ENCODE assay signal across 8 cellular contexts in the genomic region with DNA sequence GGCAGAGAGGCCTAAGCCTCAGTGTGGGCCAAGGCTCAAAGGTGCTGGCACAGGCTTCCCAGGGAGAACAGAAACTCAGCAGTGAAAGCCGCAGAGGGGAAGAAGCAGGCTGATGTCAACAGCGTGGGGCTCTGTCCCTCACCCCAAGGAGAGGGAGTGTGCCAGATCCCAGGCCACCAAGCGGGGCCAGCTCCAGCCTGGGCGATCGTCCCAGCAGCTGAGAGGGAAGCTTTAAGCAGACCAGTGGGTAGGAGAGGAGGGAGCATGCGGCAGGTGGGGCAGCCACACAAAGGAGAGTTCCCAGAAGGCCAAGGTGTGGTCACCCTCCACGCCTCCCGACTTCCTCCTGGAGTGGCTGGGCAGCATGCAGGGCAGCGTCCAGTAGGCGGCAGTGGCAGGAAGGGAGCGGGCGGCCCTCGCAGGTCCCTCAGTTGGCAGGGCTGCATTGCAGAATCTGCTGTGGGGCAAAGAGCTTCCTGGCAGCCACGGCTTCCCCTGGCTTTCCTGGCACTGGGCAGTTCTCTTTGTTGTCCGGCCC. TPM values are rescaled to one million over a fixed set of nuclear protein-coding genes. Genes with fewer than 3 reads are reported as not detected.
DNase-seq lines count a peak whose midpoint lies in the region; ATAC-seq and TF ChIP-seq lines count a peak whose summit lies in the region.

No MANE protein-coding gene starts in this region.

- H3K4me3 Mint-ChIP-seq in chondrocyte (ENCODE audit: unreplicated experiment), result no peak overlapping the region

- no peak for ATAC-seq in GM19328 (IDR thresholded peaks at IDR 0.05; ENCODE audit: unreplicated experiment)

- peaks cover 26 to 70% of the 10 kb centered on the region in 2 donors for H3K4me1 ChIP-seq in muscle layer of duodenum (ENCODE audit: control insufficient read depth in 1 of 2, insufficient read depth in 2 of 2, low read length in 2 of 2)

- H3K36me3 Mint-ChIP-seq in chondrocyte (ENCODE audit: low read depth), result peaks cover 3% of the 10 kb centered on the region

- H3K4me3 ChIP-seq in muscle layer of duodenum (ENCODE audit: low read depth in 1 of 2, low read length in 2 of 2), result peak overlapping the region in 1 of 2 donors; percentile 23

- H3K27ac ChIP-seq in muscle layer of duodenum (ENCODE audit: low read length), result peak overlapping the region; percentile 86

- no peaks in the 10 kb centered on the region for H3K9me3 Mint-ChIP-seq in chondrocyte (ENCODE audit: low read depth)

- peak in 13 of 14 donors; percentile 58 to 97 (median 87) for DNase-seq in C1 segment of cervical spinal cord (lab: John Stamatoyannopoulos, UW)
- peak; percentile 98 for DNase-seq in NCI-H2196 (lab: John Stamatoyannopoulos, UW; ENCODE audit: unreplicated experiment)
- DNase-seq in chondrocyte (ENCODE audit: low spot score), result no peak
- DNase-seq in HK-2 (ENCODE audit: unreplicated experiment), result no peak
- DNase-seq in A172 (ENCODE audit: low spot score), result no peak
- DNase-seq in ecto neural progenitor cell (ENCODE audit: low spot score), result no peak

- TF ChIP-seq CTCF in chondrocyte (IDR thresholded peaks at IDR 0.05), result no peak

- H3K9me3 ChIP-seq in muscle layer of duodenum (ENCODE audit: control insufficient read depth in 1 of 2, low read length in 2 of 2), result no peaks in the 10 kb centered on the region

- no peaks in the 10 kb centered on the region for H3K36me3 ChIP-seq in muscle layer of duodenum (ENCODE audit: control insufficient read depth in 1 of 2, insufficient read depth in 2 of 2, low read length in 2 of 2)

- H3K27me3 Mint-ChIP-seq in chondrocyte (ENCODE audit: low read depth), result no peaks in the 10 kb centered on the region

- no peaks in the 10 kb centered on the region for H3K27me3 ChIP-seq in muscle layer of duodenum (ENCODE audit: low read depth, low read length)

- peak overlapping the region; percentile 49 for H3K27ac Mint-ChIP-seq in chondrocyte (ENCODE audit: unreplicated experiment)

- peaks cover 25% of the 10 kb centered on the region for H3K4me1 Mint-ChIP-seq in chondrocyte (ENCODE audit: low read depth)

RNA-seq across cellular contexts. Expression of gene SYNGR2, which starts 6.0 kb away (rescaled TPM):
- 35.1 to 57.6 TPM (median 52.3 TPM) in 3 replicates for total RNA-seq in chondrocyte
- total RNA-seq in A172 (2014; rRNA removed; shearing (Covaris generic)), result 60.3 and 70.8 TPM in 2 replicates

RNA-seq across cellular contexts. Expression of gene TK1, which starts 12.5 kb away (rescaled TPM):
- 21.1 to 29.5 TPM (median 23.4 TPM) in 3 replicates for total RNA-seq in chondrocyte
- total RNA-seq in A172 (2014; rRNA removed; shearing (Covaris generic)), result 152 and 239 TPM in 2 replicates

RNA-seq across cellular contexts. Expression of gene AFMID, which starts 12.8 kb away (rescaled TPM):
- total RNA-seq in chondrocyte, result 25.5 to 31.7 TPM (median 28.3 TPM) in 3 replicates
- total RNA-seq in A172 (2014; rRNA removed; shearing (Covaris generic)), result 15.6 and 18.4 TPM in 2 replicates

RNA-seq across cellular contexts. Expression of gene C17orf99, which starts 28.2 kb away (rescaled TPM):
- total RNA-seq in chondrocyte, result not detected in 3 replicates
- total RNA-seq in A172 (2014; rRNA removed; shearing (Covaris generic)), result not detected in 2 replicates

RNA-seq across cellular contexts. Expression of gene BIRC5, which starts 39.7 kb away (rescaled TPM):
- total RNA-seq in chondrocyte, result 10.2 to 11.6 TPM (median 10.9 TPM) in 3 replicates
- total RNA-seq in A172 (2014; rRNA removed; shearing (Covaris generic)), result 174 and 237 TPM in 2 replicates

Comparison
In these comparisons a context has a peak if more than half of its experiments do, and no peak if none do; other contexts are left out.
1. DNase-seq: peak in C1 segment of cervical spinal cord (13 of 14) and NCI-H2196 (single experiment); none in chondrocyte (single experiment), HK-2 (single experiment), A172 (single experiment) and ecto neural progenitor cell (single experiment).